In genomic region chr11:67558084-67558772, GRCh38 we compare ENCODE assay signal across 11 cellular contexts. TPM values are rescaled to one million over a fixed set of nuclear protein-coding genes. Genes with fewer than 3 reads are reported as not detected.
DNase-seq lines count a peak whose midpoint lies in the region; ATAC-seq and TF ChIP-seq lines count a peak whose summit lies in the region.
"Had no signal": no experiment of that assay in that cellular context is flagged by ENCODE, and none has a peak within 500 bp of the region (broad histone marks: within the 10 kb centered on the region; RNA-seq: fewer than 3 reads in every experiment).

No MANE protein-coding gene starts in this region.

- no peak overlapping the region for H3K27ac Mint-ChIP-seq in effector memory CD8-positive, alpha-beta T cell
- H3K27ac Mint-ChIP-seq in activated T-cell treated with anti-CD3 and anti-CD28 coated beads, Interleukin-2, amount 50 U/mL, for 24 hours = no peak overlapping the region
- H3K27ac Mint-ChIP-seq: CD14-positive monocyte, progenitor cell of endocrine pancreas had no signal

- no peaks in the 10 kb centered on the region for H3K27me3 ChIP-seq in Karpas-422 (ENCODE audit: low read length)
- no peaks in the 10 kb centered on the region for H3K27me3 ChIP-seq in left ventricle myocardium inferior (ENCODE audit: low read depth)
- H3K27me3 ChIP-seq in trophoblast cell (ENCODE audit: insufficient read depth, low read length) = no peaks in the 10 kb centered on the region

- H3K4me3 Mint-ChIP-seq in effector memory CD8-positive, alpha-beta T cell = no peak overlapping the region
- H3K4me3 Mint-ChIP-seq in activated T-cell treated with anti-CD3 and anti-CD28 coated beads, Interleukin-2, amount 50 U/mL, for 24 hours = no peak overlapping the region
- H3K4me3 Mint-ChIP-seq: CD14-positive monocyte had no signal

- H3K36me3 ChIP-seq in Karpas-422 (ENCODE audit: insufficient read depth, low read length) (no peaks in the 10 kb centered on the region), left ventricle myocardium inferior (no peaks in the 10 kb centered on the region), trophoblast cell (ENCODE audit: control insufficient read depth in 1 of 2, insufficient read depth in 2 of 2, low read length in 2 of 2) (no peaks in the 10 kb centered on the region)

- no peaks in the 10 kb centered on the region for H3K36me3 Mint-ChIP-seq in effector memory CD8-positive, alpha-beta T cell (ENCODE audit: insufficient read depth)
- no peaks in the 10 kb centered on the region for H3K36me3 Mint-ChIP-seq in activated T-cell treated with anti-CD3 and anti-CD28 coated beads, Interleukin-2, amount 50 U/mL, for 24 hours (ENCODE audit: low read depth)
- H3K36me3 Mint-ChIP-seq: CD14-positive monocyte had no signal

- no peak overlapping the region for H4K91ac ChIP-seq in trophoblast cell (ENCODE audit: low read depth, low read length)

- no CpG with 5 or more reads among the region's 19 CpGs for WGBS in trophoblast cell (ENCODE audit: extremely low coverage, insufficient coverage, insufficient read length)

- no peak overlapping the region for H3K18ac ChIP-seq in trophoblast cell (ENCODE audit: low read length)

- H3K79me2 ChIP-seq in Karpas-422 (ENCODE audit: low read length) (no peaks in the 10 kb centered on the region), trophoblast cell (ENCODE audit: control insufficient read depth, insufficient read depth, low read length, poor library complexity) (peaks cover 2% of the 10 kb centered on the region)

- H3K4me2 ChIP-seq in Karpas-422 (ENCODE audit: low read depth, low read length, poor library complexity, severe bottlenecking) = peak overlapping the region; percentile 24
- no peak overlapping the region for H3K4me2 ChIP-seq in trophoblast cell (ENCODE audit: low read length)

- H3K9me2 ChIP-seq in Karpas-422 (replicated peaks; ENCODE audit: insufficient read depth, low read length) = no peaks in the 10 kb centered on the region

- peaks cover 6 to 8% of the 10 kb centered on the region in 2 donors for H3K4me1 Mint-ChIP-seq in effector memory CD8-positive, alpha-beta T cell (ENCODE audit: low read depth in 2 of 2)
- H3K4me1 Mint-ChIP-seq in activated T-cell treated with anti-CD3 and anti-CD28 coated beads, Interleukin-2, amount 50 U/mL, for 24 hours (ENCODE audit: low read depth) = peaks cover 9% of the 10 kb centered on the region
- H3K4me1 Mint-ChIP-seq: CD14-positive monocyte had no signal

- peak overlapping the region; percentile 84; the same call in 1 of the 2 replicates for H2AFZ ChIP-seq in Karpas-422 (ENCODE audit: low read length)
- no peak overlapping the region for H2AFZ ChIP-seq in trophoblast cell (ENCODE audit: insufficient read depth, low read length, poor library complexity)

- DNase-seq in GM10248 (ENCODE audit: extremely low spot score) (peak; percentile 69), Karpas-422 (no peak), left ventricle myocardium inferior (peak; percentile 62), trophoblast cell (no peak), mesenteric fat pad (ENCODE audit: low spot score) (no peak), foreskin melanocyte (no peak)
- DNase-seq in effector memory CD8-positive, alpha-beta T cell = no peak
- DNase-seq in activated T-cell treated with anti-CD3 and anti-CD28 coated beads, Interleukin-2, amount 50 U/mL, for 24 hours = no peak

- ATAC-seq in effector memory CD8-positive, alpha-beta T cell (replicated peaks) = no peak

- H3K9ac ChIP-seq in Karpas-422 (ENCODE audit: low read length) (no peak overlapping the region), trophoblast cell (ENCODE audit: low read length) (no peak overlapping the region)

- no peak overlapping the region for H3K4ac ChIP-seq in trophoblast cell (ENCODE audit: low read depth, low read length)

- no peak overlapping the region for H2BK120ac ChIP-seq in trophoblast cell (ENCODE audit: insufficient read depth, low read length, poor library complexity)

- H3K23ac ChIP-seq in trophoblast cell (ENCODE audit: low read length) = no peak overlapping the region

- H2BK5ac ChIP-seq in trophoblast cell (ENCODE audit: low read depth, low read length, poor library complexity) = no peak overlapping the region

- H4K12ac ChIP-seq in trophoblast cell (ENCODE audit: low read depth, low read length) = no peak overlapping the region

- H3K14ac ChIP-seq in trophoblast cell (ENCODE audit: low read length) = no peak overlapping the region

- TF ChIP-seq CTCF in GM10248 (IDR thresholded peaks at IDR 0.05; ENCODE audit: control extremely low read depth, extremely low read depth, low read depth, missing control alignments) (no peak), left ventricle myocardium inferior (IDR thresholded peaks at IDR 0.05; ENCODE audit: borderline replicate concordance) (no peak)

- H3K4me3 ChIP-seq in Karpas-422 (ENCODE audit: low read length) = no peak overlapping the region
- H3K4me3 ChIP-seq in left ventricle myocardium inferior = peak overlapping the region; percentile 14
- peak overlapping the region; percentile 40 for H3K4me3 ChIP-seq in trophoblast cell (ENCODE audit: low read depth, low read length)

- no peaks in the 10 kb centered on the region for H3K9me3 ChIP-seq in Karpas-422 (ENCODE audit: low read length)
- no peaks in the 10 kb centered on the region for H3K9me3 ChIP-seq in left ventricle myocardium inferior (replicated peaks)
- H3K9me3 ChIP-seq in trophoblast cell (ENCODE audit: insufficient read depth, low read depth, low read length) = no peaks in the 10 kb centered on the region

- H4K20me1 ChIP-seq in Karpas-422 (ENCODE audit: insufficient read depth, low read depth, low read length) = no peaks in the 10 kb centered on the region

- POLR2A ChIA-PET in GM10248 (lab: Yijun Ruan, JAX) = no interaction called here

- intact Hi-C loops in left ventricle myocardium inferior (cut with micrococcal nuclease) = no loop called here

- H2AK5ac ChIP-seq in trophoblast cell (ENCODE audit: low read length) = peak overlapping the region; percentile 24

- no peak overlapping the region for H4K8ac ChIP-seq in trophoblast cell (ENCODE audit: low read depth, low read length)

- H2BK12ac ChIP-seq in trophoblast cell (ENCODE audit: low read length) = no peak overlapping the region

- H3K27ac ChIP-seq in Karpas-422 (ENCODE audit: low read length) (no peak overlapping the region), left ventricle myocardium inferior (replicated peaks) (peak overlapping the region; percentile 70), trophoblast cell (ENCODE audit: low read depth, low read length) (no peak overlapping the region)
- H3K27ac ChIP-seq: VCaP had no signal

- peaks cover 10 to 35% of the 10 kb centered on the region in 2 donors for H3K27me3 Mint-ChIP-seq in effector memory CD8-positive, alpha-beta T cell
- H3K27me3 Mint-ChIP-seq in activated T-cell treated with anti-CD3 and anti-CD28 coated beads, Interleukin-2, amount 50 U/mL, for 24 hours = peaks cover 5% of the 10 kb centered on the region

- CTCF ChIA-PET in GM10248 (lab: Yijun Ruan, JAX) = interaction anchor here (1.5 kb wide), 1 partner anchor 11 kb away, joined by 4 read pairs; no protein-coding TSS in a partner anchor

- H3K79me1 ChIP-seq in trophoblast cell (ENCODE audit: low read length) = peaks cover 15% of the 10 kb centered on the region

- H3K9me3 Mint-ChIP-seq in effector memory CD8-positive, alpha-beta T cell = no peaks in the 10 kb centered on the region
- no peaks in the 10 kb centered on the region for H3K9me3 Mint-ChIP-seq in activated T-cell treated with anti-CD3 and anti-CD28 coated beads, Interleukin-2, amount 50 U/mL, for 24 hours
- H3K9me3 Mint-ChIP-seq: CD14-positive monocyte had no signal

- H3K4me1 ChIP-seq in Karpas-422 (ENCODE audit: low read length) = peaks cover 14% of the 10 kb centered on the region
- H3K4me1 ChIP-seq in left ventricle myocardium inferior = peaks cover 16% of the 10 kb centered on the region
- H3K4me1 ChIP-seq in trophoblast cell (ENCODE audit: control insufficient read depth in 1 of 2, insufficient read depth in 2 of 2, low read length in 2 of 2) = peaks cover 4 to 7% of the 10 kb centered on the region in 2 experiments

RNA-seq across cellular contexts. Expression of gene GSTP1, which starts 25.4 kb away (rescaled TPM):
- 1,085 and 1,200 TPM in 2 replicates for total RNA-seq in Karpas-422 (2014; rRNA removed; shearing (Covaris generic); ENCODE audit: low replicate concordance)
- total RNA-seq in left ventricle myocardium inferior = 313 TPM
- polyA plus RNA-seq in trophoblast cell (2013) = 1,111 and 1,164 TPM in 2 replicates
- 355 TPM for total RNA-seq in mesenteric fat pad

RNA-seq across cellular contexts. Expression of gene CABP2, which starts 35.0 kb away (rescaled TPM):
- total RNA-seq in Karpas-422 (2014; rRNA removed; shearing (Covaris generic); ENCODE audit: low replicate concordance) = not detected in 2 replicates
- not detected for total RNA-seq in left ventricle myocardium inferior
- not detected in 2 replicates for polyA plus RNA-seq in trophoblast cell (2013)
- not detected for total RNA-seq in mesenteric fat pad
- total RNA-seq: progenitor cell of endocrine pancreas had no signal
- polyA plus RNA-seq: CD14-positive monocyte had no signal

RNA-seq across cellular contexts. Expression of gene NDUFV1, which starts 48.5 kb away (rescaled TPM):
- 145 and 304 TPM in 2 replicates for total RNA-seq in Karpas-422 (2014; rRNA removed; shearing (Covaris generic); ENCODE audit: low replicate concordance)
- total RNA-seq in left ventricle myocardium inferior (640 TPM), mesenteric fat pad (147 TPM)
- polyA plus RNA-seq in trophoblast cell (2013) = 61.7 and 64.8 TPM in 2 replicates

RNA-seq across cellular contexts. Expression of gene CDK2AP2, which starts 50.3 kb away (rescaled TPM):
- total RNA-seq in Karpas-422 (2014; rRNA removed; shearing (Covaris generic); ENCODE audit: low replicate concordance) = 91.5 and 106 TPM in 2 replicates
- total RNA-seq in left ventricle myocardium inferior (66.1 TPM), mesenteric fat pad (59.6 TPM)
- polyA plus RNA-seq in trophoblast cell (2013) = 117 and 126 TPM in 2 replicates

RNA-seq across cellular contexts. Expression of gene PITPNM1, which starts 53.1 kb away (rescaled TPM):
- total RNA-seq in Karpas-422 (2014; rRNA removed; shearing (Covaris generic); ENCODE audit: low replicate concordance) = 79.6 and 149 TPM in 2 replicates
- 36.6 TPM for total RNA-seq in left ventricle myocardium inferior
- 67.5 and 70.6 TPM in 2 replicates for polyA plus RNA-seq in trophoblast cell (2013)
- 29.5 TPM for total RNA-seq in mesenteric fat pad

Comparison
In these comparisons a context has a peak if more than half of its experiments do, and no peak if none do; other contexts are left out.
1. DNase-seq: peak in GM10248 (single experiment) and left ventricle myocardium inferior (single experiment); none in Karpas-422 (single experiment), trophoblast cell (0 of 2), effector memory CD8-positive, alpha-beta T cell (0 of 3), mesenteric fat pad (single experiment), foreskin melanocyte (single experiment) and activated T-cell treated with anti-CD3 and anti-CD28 coated beads, Interleukin-2, amount 50 U/mL, for 24 hours (single experiment).